In genomic region chr17:64519601-64520000, GRCh38 we compare ENCODE assay signal across 24 cellular contexts. TPM values are rescaled to one million over a fixed set of nuclear protein-coding genes. Genes with fewer than 3 reads are reported as not detected.
DNase-seq lines count a peak whose midpoint lies in the region; ATAC-seq, FAIRE-seq and TF ChIP-seq lines count a peak whose summit lies in the region.
"Had no signal": no experiment of that assay in that cellular context is flagged by ENCODE, and none has a peak within 500 bp of the region (broad histone marks: within the 10 kb centered on the region; RNA-seq: fewer than 3 reads in every experiment).

No MANE protein-coding gene starts in this region.

- no peak for TF ChIP-seq EP300 in HepG2 (IDR thresholded peaks at IDR 0.05; ENCODE audit: low read depth in 2 of 2, low read length in 2 of 2)
- TF ChIP-seq EP300 in HepG2 (CRISPR knock-in tag; IDR thresholded peaks at IDR 0.05; ENCODE audit: borderline replicate concordance): no peak

- H3K27me3 ChIP-seq in HepG2 (ENCODE audit: control insufficient read depth in 1 of 2, insufficient read depth in 2 of 2, low read length in 2 of 2) (no peaks in the 10 kb centered on the region), right lobe of liver (no peaks in the 10 kb centered on the region)
- H3K27me3 ChIP-seq: BE2C, BLaER1 had no signal

- H3K4me3 ChIP-seq in HepG2 (replicated peaks in 1 of 3; ENCODE audit: insufficient read depth in 1 of 3, low read depth in 2 of 3, low read length in 3 of 3) (no peak overlapping the region), right lobe of liver (no peak overlapping the region)
- H3K4me3 ChIP-seq: A549, BLaER1, GM12878 had no signal

- H3K27ac ChIP-seq in HepG2 (ENCODE audit: extremely low read length, insufficient read depth, low read length) (no peak overlapping the region), right lobe of liver (no peak overlapping the region)
- H3K27ac ChIP-seq: 22Rv1, A549, BLaER1 had no signal

- no peaks in the 10 kb centered on the region for H3K79me2 ChIP-seq in HepG2 (ENCODE audit: insufficient read depth, low read length)

- FAIRE-seq in HepG2 (lab: Jason Lieb, UNC): no peak
- FAIRE-seq: A549, GM12878, GM19239 had no signal

- no peak overlapping the region for H2AFZ ChIP-seq in HepG2 (ENCODE audit: low read length)

- WGBS in HepG2 (ENCODE audit: low lambda C conversion rate): 98% methylated on average over 6 of the region's 6 CpGs
- WGBS in right lobe of liver (ENCODE audit: insufficient coverage, low coverage, low lambda C conversion rate, missing lambda C conversion rate): 88% methylated on average over 6 of the region's 6 CpGs

- no peaks in the 10 kb centered on the region for H4K20me1 ChIP-seq in HepG2 (ENCODE audit: insufficient read depth, low read length)

- no peak for ATAC-seq in HepG2
- no peak for ATAC-seq in right lobe of liver
- ATAC-seq: A549, GM12878 had no signal

- DNase-seq in HepG2 (ENCODE audit: low spot score) (no peak), right lobe of liver (no peak), dermis blood vessel endothelial cell (peak; percentile 67), amygdala (lab: John Stamatoyannopoulos, UW) (no peak)
- DNase-seq in NK-92 treated with Interleukin-12 subunit alpha and Interleukin-12 subunit beta, amount 100 ng/mL, for 24 hours (lab: John Stamatoyannopoulos, UW): no peak
- DNase-seq: ACHN; BE2C; C1 segment of cervical spinal cord; CD4-positive, alpha-beta memory T cell; CD4-positive, CD25-positive, alpha-beta regulatory T cell; CD8-positive, alpha-beta memory T cell; COR-L47; DMS 273 treated with DMSO at 0.1 percent for 48 hours; DMS153; DMS53; DMS79; DND-41; EL; GDM1 had no signal

- POLR2A ChIA-PET in HepG2 (lab: Yijun Ruan, JAX): interaction anchor here (1.2 to 1.7 kb wide), 2 partner anchors 9 to 13 kb away, joined by 4 to 5 read pairs; partner anchors contain the start of gene CEP95

- no peak overlapping the region for H3K4me2 ChIP-seq in HepG2 (ENCODE audit: low read depth, low read length)
- H3K4me2 ChIP-seq: A549, BLaER1 had no signal

- intact Hi-C loops in HepG2 (cut with micrococcal nuclease; ENCODE audit: unreplicated experiment) (loop anchor here (2.0 kb wide), 1 partner anchor 39 kb away; no protein-coding TSS in a partner anchor), right lobe of liver (cut with DNase I) (no loop called here)

- H3K4me1 ChIP-seq in HepG2 (ENCODE audit: insufficient read depth, low read length) (no peaks in the 10 kb centered on the region), right lobe of liver (no peaks in the 10 kb centered on the region)
- H3K4me1 ChIP-seq: A549, BE2C had no signal

- in situ Hi-C loops in HepG2 (cut with HindIII; ENCODE audit: extremely low pct_ligation_motif_present, low pct_unique_long_range_greater_than_20kb): no loop called here

- no peak overlapping the region for H3K9ac ChIP-seq in HepG2 (ENCODE audit: insufficient read depth, low read depth, low read length)
- H3K9ac ChIP-seq: BLaER1 had no signal

- no peak for TF ChIP-seq POLR2A in HepG2 (IDR thresholded peaks at IDR 0.05; ENCODE audit: insufficient read depth in 1 of 2, low read depth in 2 of 2, low read length in 2 of 2)
- TF ChIP-seq POLR2A in right lobe of liver (IDR thresholded peaks at IDR 0.05): no peak

- TF ChIP-seq CTCF in HepG2 (CRISPR knock-in tag; IDR thresholded peaks at IDR 0.05) (no peak), right lobe of liver (IDR thresholded peaks at IDR 0.05) (no peak)

- no peak for TF ChIP-seq RAD21 in HepG2 (CRISPR knock-in tag; IDR thresholded peaks at IDR 0.05)

- peaks cover 35 to 88% of the 10 kb centered on the region in 2 experiments for H3K36me3 ChIP-seq in HepG2 (replicated peaks in 1 of 2; ENCODE audit: control insufficient read depth in 1 of 2, insufficient read depth in 2 of 2, low read length in 2 of 2)
- peaks cover 0 to 98% (median 34%) of the 10 kb centered on the region in 4 donors for H3K36me3 ChIP-seq in right lobe of liver

- CTCF ChIA-PET in HepG2 (lab: Yijun Ruan, JAX; ENCODE audit: low intra/inter-chr PET ratio, low total read pairs): no interaction called here

- BruUV-seq in HepG2 (replicated peaks; lab: Mats Ljungman, UMichigan): no TSS peak

- H3K9me3 ChIP-seq in HepG2 (ENCODE audit: low read length): no peaks in the 10 kb centered on the region
- no peaks in the 10 kb centered on the region for H3K9me3 ChIP-seq in right lobe of liver
- H3K9me3 ChIP-seq: A549, BE2C, BLaER1 had no signal

RNA-seq across cellular contexts. Expression of gene CEP95, which starts 12.8 kb away (rescaled TPM):
- total RNA-seq in HepG2 (2016; rRNA removed; fragmentation: Illumina TruSeq; extraction: Trizol): 31.9 and 68.8 TPM in 2 replicates
- total RNA-seq in HepG2 (2016; cell fraction: cytosol; rRNA removed; fragmentation: Illumina TruSeq; extraction: Trizol; ENCODE audit: low read depth): 28.2 and 32.1 TPM in 2 replicates
- 34.8 and 63.6 TPM in 2 replicates for total RNA-seq in HepG2 (2016; cell fraction: insoluble cytoplasmic fraction; rRNA removed; fragmentation: Illumina TruSeq; extraction: Trizol)
- total RNA-seq in HepG2 (2016; cell fraction: membrane; rRNA removed; fragmentation: Illumina TruSeq; extraction: Trizol): 29.6 and 34.9 TPM in 2 replicates
- 128 and 149 TPM in 2 replicates for total RNA-seq in HepG2 (2016; cell fraction: nucleus; rRNA removed; fragmentation: Illumina TruSeq; extraction: Trizol)
- 58.6 and 65.9 TPM in 2 replicates for polyA plus RNA-seq in HepG2 (2011; rRNA removed)
- 11.6 and 14.3 TPM in 2 replicates for polyA plus RNA-seq in HepG2 (2011; cell fraction: cytosol; rRNA removed)
- 128 and 136 TPM in 2 replicates for polyA plus RNA-seq in HepG2 (2011; cell fraction: nucleus; rRNA removed)
- 42.4 and 43.9 TPM in 2 replicates for polyA plus RNA-seq in HepG2 (2012)
- 9.9 and 10.0 TPM in 2 replicates for polyA plus RNA-seq in HepG2 (2016; cell fraction: cytosol; fragmentation: Illumina TruSeq; extraction: Trizol; ENCODE audit: low read depth)
- 31.3 and 31.7 TPM in 2 replicates for polyA plus RNA-seq in HepG2 (2016; cell fraction: insoluble cytoplasmic fraction; fragmentation: Illumina TruSeq; extraction: Trizol; ENCODE audit: low read depth)
- polyA plus RNA-seq in HepG2 (2016; cell fraction: membrane; fragmentation: Illumina TruSeq; extraction: Trizol; ENCODE audit: low read depth): 16.6 and 17.0 TPM in 2 replicates
- 274 and 290 TPM in 2 replicates for polyA plus RNA-seq in HepG2 (2016; cell fraction: nucleus; fragmentation: Illumina TruSeq; extraction: Trizol; ENCODE audit: insufficient read depth, low read depth)
- polyA minus RNA-seq in HepG2 (2011; rRNA and poly(A)+ RNA removed; ENCODE audit: low replicate concordance): 37.3 and 40.5 TPM in 2 replicates
- 13.0 and 13.9 TPM in 2 replicates for polyA minus RNA-seq in HepG2 (2011; cell fraction: cytosol; rRNA and poly(A)+ RNA removed)
- polyA minus RNA-seq in HepG2 (2011; cell fraction: nucleus; rRNA and poly(A)+ RNA removed): 201 and 240 TPM in 2 replicates
- 10 to 100 TPM; 11.0 to 27.6 (median 14.0) TPM for total RNA-seq in right lobe of liver
- 16.1 and 23.1 TPM in 2 replicates for total RNA-seq in dermis blood vessel endothelial cell

RNA-seq across cellular contexts. Expression of gene DDX5, which starts 13.5 kb away (rescaled TPM):
- 503 and 539 TPM in 2 replicates for total RNA-seq in HepG2 (2016; rRNA removed; fragmentation: Illumina TruSeq; extraction: Trizol)
- total RNA-seq in HepG2 (2016; cell fraction: cytosol; rRNA removed; fragmentation: Illumina TruSeq; extraction: Trizol; ENCODE audit: low read depth): 84.1 and 89.7 TPM in 2 replicates
- 489 and 528 TPM in 2 replicates for total RNA-seq in HepG2 (2016; cell fraction: insoluble cytoplasmic fraction; rRNA removed; fragmentation: Illumina TruSeq; extraction: Trizol)
- 116 and 157 TPM in 2 replicates for total RNA-seq in HepG2 (2016; cell fraction: membrane; rRNA removed; fragmentation: Illumina TruSeq; extraction: Trizol)
- 878 and 919 TPM in 2 replicates for total RNA-seq in HepG2 (2016; cell fraction: nucleus; rRNA removed; fragmentation: Illumina TruSeq; extraction: Trizol)
- 622 and 684 TPM in 2 replicates for polyA plus RNA-seq in HepG2 (2011; rRNA removed)
- 569 and 613 TPM in 2 replicates for polyA plus RNA-seq in HepG2 (2011; cell fraction: cytosol; rRNA removed)
- polyA plus RNA-seq in HepG2 (2011; cell fraction: nucleus; rRNA removed): 1,237 and 1,431 TPM in 2 replicates
- 388 and 421 TPM in 2 replicates for polyA plus RNA-seq in HepG2 (2012)
- polyA plus RNA-seq in HepG2 (2016; cell fraction: cytosol; fragmentation: Illumina TruSeq; extraction: Trizol; ENCODE audit: low read depth): 39.4 and 49.0 TPM in 2 replicates
- polyA plus RNA-seq in HepG2 (2016; cell fraction: insoluble cytoplasmic fraction; fragmentation: Illumina TruSeq; extraction: Trizol; ENCODE audit: low read depth): 620 and 627 TPM in 2 replicates
- polyA plus RNA-seq in HepG2 (2016; cell fraction: membrane; fragmentation: Illumina TruSeq; extraction: Trizol; ENCODE audit: low read depth): 60.1 and 80.5 TPM in 2 replicates
- polyA plus RNA-seq in HepG2 (2016; cell fraction: nucleus; fragmentation: Illumina TruSeq; extraction: Trizol; ENCODE audit: insufficient read depth, low read depth): 1,021 and 1,036 TPM in 2 replicates
- 1,158 and 1,526 TPM in 2 replicates for polyA minus RNA-seq in HepG2 (2011; rRNA and poly(A)+ RNA removed; ENCODE audit: low replicate concordance)
- polyA minus RNA-seq in HepG2 (2011; cell fraction: cytosol; rRNA and poly(A)+ RNA removed): 501 and 518 TPM in 2 replicates
- polyA minus RNA-seq in HepG2 (2011; cell fraction: nucleus; rRNA and poly(A)+ RNA removed): 2,012 and 2,066 TPM in 2 replicates
- total RNA-seq in right lobe of liver: 100 to 1,000 TPM; 218 to 431 (median 344) TPM
- total RNA-seq in dermis blood vessel endothelial cell: 520 and 574 TPM in 2 replicates

RNA-seq across cellular contexts. Expression of gene POLG2, which starts 22.7 kb away (rescaled TPM):
- total RNA-seq in HepG2 (2016; rRNA removed; fragmentation: Illumina TruSeq; extraction: Trizol) (16.2 and 25.5 TPM in 2 replicates), right lobe of liver (1 to 10 TPM; 2.9 to 9.2 (median 5.5) TPM), dermis blood vessel endothelial cell (5.9 and 8.7 TPM in 2 replicates)
- total RNA-seq in HepG2 (2016; cell fraction: cytosol; rRNA removed; fragmentation: Illumina TruSeq; extraction: Trizol; ENCODE audit: low read depth): 6.2 and 6.5 TPM in 2 replicates
- 17.1 and 25.1 TPM in 2 replicates for total RNA-seq in HepG2 (2016; cell fraction: insoluble cytoplasmic fraction; rRNA removed; fragmentation: Illumina TruSeq; extraction: Trizol)
- 4.8 and 7.5 TPM in 2 replicates for total RNA-seq in HepG2 (2016; cell fraction: membrane; rRNA removed; fragmentation: Illumina TruSeq; extraction: Trizol)
- 40.2 and 43.9 TPM in 2 replicates for total RNA-seq in HepG2 (2016; cell fraction: nucleus; rRNA removed; fragmentation: Illumina TruSeq; extraction: Trizol)
- 19.6 and 21.1 TPM in 2 replicates for polyA plus RNA-seq in HepG2 (2011; rRNA removed)
- polyA plus RNA-seq in HepG2 (2011; cell fraction: cytosol; rRNA removed): 7.1 and 7.7 TPM in 2 replicates
- 33.9 and 48.5 TPM in 2 replicates for polyA plus RNA-seq in HepG2 (2011; cell fraction: nucleus; rRNA removed)
- 20.6 and 26.0 TPM in 2 replicates for polyA plus RNA-seq in HepG2 (2012)
- 1.7 and 1.9 TPM in 2 replicates for polyA plus RNA-seq in HepG2 (2016; cell fraction: cytosol; fragmentation: Illumina TruSeq; extraction: Trizol; ENCODE audit: low read depth)
- 15.7 and 18.4 TPM in 2 replicates for polyA plus RNA-seq in HepG2 (2016; cell fraction: insoluble cytoplasmic fraction; fragmentation: Illumina TruSeq; extraction: Trizol; ENCODE audit: low read depth)
- polyA plus RNA-seq in HepG2 (2016; cell fraction: membrane; fragmentation: Illumina TruSeq; extraction: Trizol; ENCODE audit: low read depth): 2.1 and 3.4 TPM in 2 replicates
- 81.7 and 89.2 TPM in 2 replicates for polyA plus RNA-seq in HepG2 (2016; cell fraction: nucleus; fragmentation: Illumina TruSeq; extraction: Trizol; ENCODE audit: insufficient read depth, low read depth)
- 8.5 and 12.3 TPM in 2 replicates for polyA minus RNA-seq in HepG2 (2011; rRNA and poly(A)+ RNA removed; ENCODE audit: low replicate concordance)
- polyA minus RNA-seq in HepG2 (2011; cell fraction: cytosol; rRNA and poly(A)+ RNA removed): 3.9 and 5.4 TPM in 2 replicates
- 61.8 and 78.0 TPM in 2 replicates for polyA minus RNA-seq in HepG2 (2011; cell fraction: nucleus; rRNA and poly(A)+ RNA removed)
